In genomic region chr18:65659312-65659711, GRCh38 we compare ENCODE assay signal across 22 cellular contexts.
"Had no signal": no experiment of that assay in that cellular context is flagged by ENCODE, and none has a peak within 500 bp of the region (broad histone marks: within the 10 kb centered on the region; RNA-seq: fewer than 3 reads in every experiment).

No MANE protein-coding gene starts in this region.

- H3K4me1 ChIP-seq: esophagus muscularis mucosa, heart right ventricle, lower lobe of right lung, pancreas, sigmoid colon, stomach, thyroid gland, vagina had no signal

- H3K4me3 ChIP-seq: esophagus muscularis mucosa, heart right ventricle, lower lobe of right lung, pancreas, sigmoid colon, stomach, thyroid gland, vagina had no signal

- DNase-seq: effector CD8-positive, alpha-beta T cell; endodermal cell; foreskin melanocyte; glutamatergic neuron; heart right ventricle; hippocampal formation; immature natural killer cell; left ventricle myocardium superior; lower lobe of right lung; natural killer cell; pancreas; right cardiac atrium; sigmoid colon; stimulated activated CD4-positive, alpha-beta T cell treated with anti-CD3 and anti-CD28 coated beads, Interleukin-2, amount 100 ng/mL, for 24 hours; stimulated activated CD4-positive, alpha-beta T cell treated with anti-CD3 and anti-CD28 coated beads, Interleukin-4, amount 100 ng/mL, for 24 hours; stimulated activated naive CD4-positive, alpha-beta T cell treated with Interleukin-2 at 50 U/mL for 16 hours; stomach; thyroid gland; trophoblast cell had no signal

- H3K27me3 ChIP-seq: esophagus muscularis mucosa, heart right ventricle, pancreas, sigmoid colon, stomach, thyroid gland, vagina had no signal

- H3K9me3 ChIP-seq: esophagus muscularis mucosa, heart right ventricle, lower lobe of right lung, pancreas, sigmoid colon, stomach, thyroid gland, vagina had no signal

- H3K27ac ChIP-seq: esophagus muscularis mucosa, heart right ventricle, lower lobe of right lung, pancreas, sigmoid colon, stomach, thyroid gland, vagina had no signal

- ATAC-seq: heart right ventricle; left ventricle myocardium superior; lower lobe of right lung; natural killer cell; pancreas; right cardiac atrium; stimulated activated effector memory CD8-positive, alpha-beta T cell treated with anti-CD3 and anti-CD28 coated beads, Interleukin-12 subunit alpha, Interleukin-12 subunit beta, amount 100 ng/mL, for 72 hours had no signal

- H3K36me3 ChIP-seq: esophagus muscularis mucosa, heart right ventricle, lower lobe of right lung, pancreas, sigmoid colon, stomach, thyroid gland, vagina had no signal
